In genomic region chr20:7985916-7986315, GRCh38 we compare ENCODE assay signal across 1 cellular context.
TF ChIP-seq lines count a peak whose summit lies in the region.

No MANE protein-coding gene starts in this region.

TF ChIP-seq in GM12878, 131 proteins besides CTCF, POLR2A, EP300 and RAD21:
- TF ChIP-seq CEBPB (IDR thresholded peaks at IDR 0.05; ENCODE audit: borderline replicate concordance in 1 of 2, low read depth in 2 of 2, low read length in 2 of 2) (no peak), MYB (IDR thresholded peaks at IDR 0.05; ENCODE audit: borderline replicate concordance, low read depth, low read length) (no peak), FOS (IDR thresholded peaks at IDR 0.05; ENCODE audit: borderline replicate concordance, extremely low read depth, insufficient read length) (no peak), PBX3 (IDR thresholded peaks at IDR 0.05; ENCODE audit: insufficient replicate concordance, low read depth, low read length) (no peak), MXI1 (IDR thresholded peaks at IDR 0.05; ENCODE audit: low read depth, low read length) (no peak), RELB (IDR thresholded peaks at IDR 0.05; ENCODE audit: low read depth) (no peak), RUNX3 (IDR thresholded peaks at IDR 0.05; ENCODE audit: low read length) (no peak), ZBTB11 (CRISPR knock-in tag; IDR thresholded peaks at IDR 0.05) (no peak), SMAD1 (IDR thresholded peaks at IDR 0.05; ENCODE audit: low read depth, partially characterized antibody) (no peak), MEF2B (IDR thresholded peaks at IDR 0.05; ENCODE audit: partially characterized antibody, poor library complexity, severe bottlenecking) (no peak), TARDBP (IDR thresholded peaks at IDR 0.05; ENCODE audit: borderline replicate concordance) (no peak), BCL11A (IDR thresholded peaks at IDR 0.05; ENCODE audit: low read depth, low read length) (no peak), CHD1 (IDR thresholded peaks at IDR 0.05; ENCODE audit: low read depth, low read length) (no peak), HDAC6 (IDR thresholded peaks at IDR 0.05; ENCODE audit: unreplicated experiment) (no peak), SKIL (IDR thresholded peaks at IDR 0.05; ENCODE audit: low read depth, poor library complexity, severe bottlenecking) (no peak)
- TF ChIP-seq, protein P1, sequence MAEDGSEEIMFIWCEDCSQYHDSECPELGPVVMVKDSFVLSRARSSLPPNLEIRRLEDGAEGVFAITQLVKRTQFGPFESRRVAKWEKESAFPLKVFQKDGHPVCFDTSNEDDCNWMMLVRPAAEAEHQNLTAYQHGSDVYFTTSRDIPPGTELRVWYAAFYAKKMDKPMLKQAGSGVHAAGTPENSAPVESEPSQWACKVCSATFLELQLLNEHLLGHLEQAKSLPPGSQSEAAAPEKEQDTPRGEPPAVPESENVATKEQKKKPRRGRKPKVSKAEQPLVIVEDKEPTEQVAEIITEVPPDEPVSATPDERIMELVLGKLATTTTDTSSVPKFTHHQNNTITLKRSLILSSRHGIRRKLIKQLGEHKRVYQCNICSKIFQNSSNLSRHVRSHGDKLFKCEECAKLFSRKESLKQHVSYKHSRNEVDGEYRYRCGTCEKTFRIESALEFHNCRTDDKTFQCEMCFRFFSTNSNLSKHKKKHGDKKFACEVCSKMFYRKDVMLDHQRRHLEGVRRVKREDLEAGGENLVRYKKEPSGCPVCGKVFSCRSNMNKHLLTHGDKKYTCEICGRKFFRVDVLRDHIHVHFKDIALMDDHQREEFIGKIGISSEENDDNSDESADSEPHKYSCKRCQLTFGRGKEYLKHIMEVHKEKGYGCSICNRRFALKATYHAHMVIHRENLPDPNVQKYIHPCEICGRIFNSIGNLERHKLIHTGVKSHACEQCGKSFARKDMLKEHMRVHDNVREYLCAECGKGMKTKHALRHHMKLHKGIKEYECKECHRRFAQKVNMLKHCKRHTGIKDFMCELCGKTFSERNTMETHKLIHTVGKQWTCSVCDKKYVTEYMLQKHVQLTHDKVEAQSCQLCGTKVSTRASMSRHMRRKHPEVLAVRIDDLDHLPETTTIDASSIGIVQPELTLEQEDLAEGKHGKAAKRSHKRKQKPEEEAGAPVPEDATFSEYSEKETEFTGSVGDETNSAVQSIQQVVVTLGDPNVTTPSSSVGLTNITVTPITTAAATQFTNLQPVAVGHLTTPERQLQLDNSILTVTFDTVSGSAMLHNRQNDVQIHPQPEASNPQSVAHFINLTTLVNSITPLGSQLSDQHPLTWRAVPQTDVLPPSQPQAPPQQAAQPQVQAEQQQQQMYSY (CRISPR knock-in tag; IDR thresholded peaks at IDR 0.05): no peak
- TF ChIP-seq, protein P2, sequence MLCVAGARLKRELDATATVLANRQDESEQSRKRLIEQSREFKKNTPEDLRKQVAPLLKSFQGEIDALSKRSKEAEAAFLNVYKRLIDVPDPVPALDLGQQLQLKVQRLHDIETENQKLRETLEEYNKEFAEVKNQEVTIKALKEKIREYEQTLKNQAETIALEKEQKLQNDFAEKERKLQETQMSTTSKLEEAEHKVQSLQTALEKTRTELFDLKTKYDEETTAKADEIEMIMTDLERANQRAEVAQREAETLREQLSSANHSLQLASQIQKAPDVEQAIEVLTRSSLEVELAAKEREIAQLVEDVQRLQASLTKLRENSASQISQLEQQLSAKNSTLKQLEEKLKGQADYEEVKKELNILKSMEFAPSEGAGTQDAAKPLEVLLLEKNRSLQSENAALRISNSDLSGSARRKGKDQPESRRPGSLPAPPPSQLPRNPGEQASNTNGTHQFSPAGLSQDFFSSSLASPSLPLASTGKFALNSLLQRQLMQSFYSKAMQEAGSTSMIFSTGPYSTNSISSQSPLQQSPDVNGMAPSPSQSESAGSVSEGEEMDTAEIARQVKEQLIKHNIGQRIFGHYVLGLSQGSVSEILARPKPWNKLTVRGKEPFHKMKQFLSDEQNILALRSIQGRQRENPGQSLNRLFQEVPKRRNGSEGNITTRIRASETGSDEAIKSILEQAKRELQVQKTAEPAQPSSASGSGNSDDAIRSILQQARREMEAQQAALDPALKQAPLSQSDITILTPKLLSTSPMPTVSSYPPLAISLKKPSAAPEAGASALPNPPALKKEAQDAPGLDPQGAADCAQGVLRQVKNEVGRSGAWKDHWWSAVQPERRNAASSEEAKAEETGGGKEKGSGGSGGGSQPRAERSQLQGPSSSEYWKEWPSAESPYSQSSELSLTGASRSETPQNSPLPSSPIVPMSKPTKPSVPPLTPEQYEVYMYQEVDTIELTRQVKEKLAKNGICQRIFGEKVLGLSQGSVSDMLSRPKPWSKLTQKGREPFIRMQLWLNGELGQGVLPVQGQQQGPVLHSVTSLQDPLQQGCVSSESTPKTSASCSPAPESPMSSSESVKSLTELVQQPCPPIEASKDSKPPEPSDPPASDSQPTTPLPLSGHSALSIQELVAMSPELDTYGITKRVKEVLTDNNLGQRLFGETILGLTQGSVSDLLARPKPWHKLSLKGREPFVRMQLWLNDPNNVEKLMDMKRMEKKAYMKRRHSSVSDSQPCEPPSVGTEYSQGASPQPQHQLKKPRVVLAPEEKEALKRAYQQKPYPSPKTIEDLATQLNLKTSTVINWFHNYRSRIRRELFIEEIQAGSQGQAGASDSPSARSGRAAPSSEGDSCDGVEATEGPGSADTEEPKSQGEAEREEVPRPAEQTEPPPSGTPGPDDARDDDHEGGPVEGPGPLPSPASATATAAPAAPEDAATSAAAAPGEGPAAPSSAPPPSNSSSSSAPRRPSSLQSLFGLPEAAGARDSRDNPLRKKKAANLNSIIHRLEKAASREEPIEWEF (IDR thresholded peaks at IDR 0.05; ENCODE audit: insufficient replicate concordance, low read depth, low read length): no peak
- TF ChIP-seq, protein P3, sequence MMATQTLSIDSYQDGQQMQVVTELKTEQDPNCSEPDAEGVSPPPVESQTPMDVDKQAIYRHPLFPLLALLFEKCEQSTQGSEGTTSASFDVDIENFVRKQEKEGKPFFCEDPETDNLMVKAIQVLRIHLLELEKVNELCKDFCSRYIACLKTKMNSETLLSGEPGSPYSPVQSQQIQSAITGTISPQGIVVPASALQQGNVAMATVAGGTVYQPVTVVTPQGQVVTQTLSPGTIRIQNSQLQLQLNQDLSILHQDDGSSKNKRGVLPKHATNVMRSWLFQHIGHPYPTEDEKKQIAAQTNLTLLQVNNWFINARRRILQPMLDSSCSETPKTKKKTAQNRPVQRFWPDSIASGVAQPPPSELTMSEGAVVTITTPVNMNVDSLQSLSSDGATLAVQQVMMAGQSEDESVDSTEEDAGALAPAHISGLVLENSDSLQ (IDR thresholded peaks at IDR 0.05): no peak
- TF ChIP-seq, protein P4, sequence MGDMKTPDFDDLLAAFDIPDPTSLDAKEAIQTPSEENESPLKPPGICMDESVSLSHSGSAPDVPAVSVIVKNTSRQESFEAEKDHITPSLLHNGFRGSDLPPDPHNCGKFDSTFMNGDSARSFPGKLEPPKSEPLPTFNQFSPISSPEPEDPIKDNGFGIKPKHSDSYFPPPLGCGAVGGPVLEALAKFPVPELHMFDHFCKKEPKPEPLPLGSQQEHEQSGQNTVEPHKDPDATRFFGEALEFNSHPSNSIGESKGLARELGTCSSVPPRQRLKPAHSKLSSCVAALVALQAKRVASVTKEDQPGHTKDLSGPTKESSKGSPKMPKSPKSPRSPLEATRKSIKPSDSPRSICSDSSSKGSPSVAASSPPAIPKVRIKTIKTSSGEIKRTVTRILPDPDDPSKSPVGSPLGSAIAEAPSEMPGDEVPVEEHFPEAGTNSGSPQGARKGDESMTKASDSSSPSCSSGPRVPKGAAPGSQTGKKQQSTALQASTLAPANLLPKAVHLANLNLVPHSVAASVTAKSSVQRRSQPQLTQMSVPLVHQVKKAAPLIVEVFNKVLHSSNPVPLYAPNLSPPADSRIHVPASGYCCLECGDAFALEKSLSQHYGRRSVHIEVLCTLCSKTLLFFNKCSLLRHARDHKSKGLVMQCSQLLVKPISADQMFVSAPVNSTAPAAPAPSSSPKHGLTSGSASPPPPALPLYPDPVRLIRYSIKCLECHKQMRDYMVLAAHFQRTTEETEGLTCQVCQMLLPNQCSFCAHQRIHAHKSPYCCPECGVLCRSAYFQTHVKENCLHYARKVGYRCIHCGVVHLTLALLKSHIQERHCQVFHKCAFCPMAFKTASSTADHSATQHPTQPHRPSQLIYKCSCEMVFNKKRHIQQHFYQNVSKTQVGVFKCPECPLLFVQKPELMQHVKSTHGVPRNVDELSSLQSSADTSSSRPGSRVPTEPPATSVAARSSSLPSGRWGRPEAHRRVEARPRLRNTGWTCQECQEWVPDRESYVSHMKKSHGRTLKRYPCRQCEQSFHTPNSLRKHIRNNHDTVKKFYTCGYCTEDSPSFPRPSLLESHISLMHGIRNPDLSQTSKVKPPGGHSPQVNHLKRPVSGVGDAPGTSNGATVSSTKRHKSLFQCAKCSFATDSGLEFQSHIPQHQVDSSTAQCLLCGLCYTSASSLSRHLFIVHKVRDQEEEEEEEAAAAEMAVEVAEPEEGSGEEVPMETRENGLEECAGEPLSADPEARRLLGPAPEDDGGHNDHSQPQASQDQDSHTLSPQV (IDR thresholded peaks at IDR 0.05): no peak
